Comparison of ENCODE assay signal across 16 cellular contexts in the genomic region with DNA sequence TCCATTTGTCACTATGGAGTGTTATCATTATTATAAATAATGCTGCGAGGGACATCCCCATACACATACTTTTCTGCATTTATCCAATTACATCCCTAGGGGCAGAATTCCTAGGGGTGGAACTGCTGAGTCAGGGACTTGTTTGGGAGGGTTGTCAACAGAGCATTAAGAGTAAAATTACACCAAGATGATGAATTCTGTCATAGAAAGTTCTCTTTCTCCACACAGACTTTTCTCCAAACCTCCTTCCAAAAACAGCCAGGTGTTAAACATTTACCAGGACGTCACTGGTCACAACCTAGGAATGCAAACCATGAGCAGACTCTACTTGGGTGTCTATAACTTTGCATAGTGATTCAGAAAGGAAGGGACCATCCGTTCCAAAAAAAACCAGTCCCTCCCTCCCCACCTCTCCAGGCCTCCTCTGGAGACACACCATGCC. TPM values are rescaled to one million over a fixed set of nuclear protein-coding genes. Genes with fewer than 3 reads are reported as not detected.
DNase-seq lines count a peak whose midpoint lies in the region; FAIRE-seq and TF ChIP-seq lines count a peak whose summit lies in the region.
"Had no signal": no experiment of that assay in that cellular context is flagged by ENCODE, and none has a peak within 500 bp of the region (broad histone marks: within the 10 kb centered on the region; RNA-seq: fewer than 3 reads in every experiment).

No MANE protein-coding gene starts in this region.

- H3K9me3 ChIP-seq in breast epithelium (no peaks in the 10 kb centered on the region), thymus (ENCODE audit: control insufficient read depth) (no peaks in the 10 kb centered on the region)
- H3K9me3 ChIP-seq: colonic mucosa, thyroid gland had no signal

- TF ChIP-seq CTCF in MCF 10A (IDR thresholded peaks at IDR 0.05; ENCODE audit: unreplicated experiment): peak; percentile 17
- TF ChIP-seq CTCF in breast epithelium (IDR thresholded peaks at IDR 0.05): no peak

- H3K4me1 ChIP-seq in breast epithelium (peaks cover 0 to 5% of the 10 kb centered on the region in 2 donors), thymus (ENCODE audit: control insufficient read depth, insufficient read depth, low read length) (peaks cover 34% of the 10 kb centered on the region)
- H3K4me1 ChIP-seq: colonic mucosa had no signal

- FAIRE-seq in RCC 7860 (lab: Jason Lieb, UNC): peak; percentile 91

- no peak for TF ChIP-seq POLR2A in breast epithelium (IDR thresholded peaks at IDR 0.05)

- CTCF ChIA-PET in MCF 10A (lab: Yijun Ruan, JAX): no interaction called here

- no peak overlapping the region for H3K27ac Mint-ChIP-seq in MCF 10A (ENCODE audit: low read depth, unreplicated experiment)
- H3K27ac Mint-ChIP-seq: mesothelial cell of epicardium had no signal

- H3K4me3 Mint-ChIP-seq in MCF 10A (ENCODE audit: unreplicated experiment): no peak overlapping the region
- H3K4me3 Mint-ChIP-seq: activated T-helper 17 cell treated with anti-CD3 and anti-CD28 coated beads, Interleukin-2, amount 50 U/mL, for 72 hours; mesothelial cell of epicardium had no signal

- no peaks in the 10 kb centered on the region for H3K9me3 Mint-ChIP-seq in MCF 10A (ENCODE audit: unreplicated experiment)
- H3K9me3 Mint-ChIP-seq: activated T-helper 17 cell treated with anti-CD3 and anti-CD28 coated beads, Interleukin-2, amount 50 U/mL, for 72 hours had no signal

- intact Hi-C loops in MCF 10A (cut with micrococcal nuclease): no loop called here
- intact Hi-C loops in breast epithelium (cut with DNase I; ENCODE audit: low total_unique reads): no loop called here

- H3K36me3 Mint-ChIP-seq in MCF 10A (ENCODE audit: insufficient read depth, unreplicated experiment): no peaks in the 10 kb centered on the region
- H3K36me3 Mint-ChIP-seq: mesothelial cell of epicardium had no signal

- H3K27ac ChIP-seq in breast epithelium: no peak overlapping the region
- H3K27ac ChIP-seq in thymus (ENCODE audit: low read depth): peak overlapping the region; percentile 9
- H3K27ac ChIP-seq: colonic mucosa, thyroid gland had no signal

- peak; percentile 6 for DNase-seq in MCF 10A (ENCODE audit: unreplicated experiment)
- DNase-seq in breast epithelium (ENCODE audit: low spot score in 2 of 2): no peak
- peak; percentile 93 for DNase-seq in RCC 7860 (ENCODE audit: low spot score)
- DNase-seq in fibroblast of gingiva (ENCODE audit: low read depth): peak; percentile 44
- no peak for DNase-seq in T-helper 9 cell
- DNase-seq in COLO668 (lab: John Stamatoyannopoulos, UW; ENCODE audit: unreplicated experiment): no peak
- no peak for DNase-seq in RPMI8226
- DNase-seq: activated CD4-positive, CD25-positive, alpha-beta regulatory T cell; colonic mucosa; NCI-H226; retina; SHP77; thyroid gland had no signal

- H3K36me3 ChIP-seq in breast epithelium (no peaks in the 10 kb centered on the region), thymus (ENCODE audit: control insufficient read depth, insufficient read depth) (peaks cover 3% of the 10 kb centered on the region)
- H3K36me3 ChIP-seq: colonic mucosa, thyroid gland had no signal

- H3K4me3 ChIP-seq in breast epithelium (no peak overlapping the region), thymus (ENCODE audit: low read length) (no peak overlapping the region)
- H3K4me3 ChIP-seq: colonic mucosa, thyroid gland had no signal

- H3K27me3 Mint-ChIP-seq in MCF 10A (ENCODE audit: insufficient read depth, unreplicated experiment): peaks cover 11% of the 10 kb centered on the region
- H3K27me3 Mint-ChIP-seq: activated T-helper 17 cell treated with anti-CD3 and anti-CD28 coated beads, Interleukin-2, amount 50 U/mL, for 72 hours had no signal

- POLR2A ChIA-PET in MCF 10A (lab: Yijun Ruan, JAX): no interaction called here

- WGBS in thymus: 91% methylated on average over 3 of the region's 3 CpGs

- H3K4me1 Mint-ChIP-seq in MCF 10A (ENCODE audit: insufficient read depth, unreplicated experiment): no peaks in the 10 kb centered on the region

- no peaks in the 10 kb centered on the region for H3K27me3 ChIP-seq in breast epithelium
- H3K27me3 ChIP-seq in thymus (ENCODE audit: control insufficient read depth, insufficient read depth): no peaks in the 10 kb centered on the region
- H3K27me3 ChIP-seq: colonic mucosa, thyroid gland had no signal

- BruUV-seq in MCF 10A (replicated peaks; lab: Mats Ljungman, UMichigan): no TSS peak

RNA-seq across cellular contexts. Expression of a gene that starts 6.2 kb away (rescaled TPM):
- total RNA-seq in MCF 10A (2022): not detected in 2 replicates
- total RNA-seq in breast epithelium: 10 to 100 TPM in 2 of 3 donors, 1 to 10 TPM in 1; 9.5 to 38.6 (median 16.0) TPM
- polyA plus RNA-seq in thymus: 25.7 TPM

Comparison
In these comparisons a context has a peak if more than half of its experiments do, and no peak if none do; other contexts are left out.
1. DNase-seq: peak in MCF 10A (single experiment), RCC 7860 (single experiment) and fibroblast of gingiva (single experiment); none in breast epithelium (0 of 2), T-helper 9 cell (single experiment), COLO668 (single experiment) and RPMI8226 (single experiment).
2. RNA of a gene that starts 6.2 kb away (total RNA-seq): 9.5 to 38.6 TPM in breast epithelium; not detected in MCF 10A; every median in the first group is over 10 times any median in the second.